In genomic region chr12:83196694-83197350, GRCh38 we compare ENCODE assay signal across 1 cellular context.
TF ChIP-seq lines count a peak whose summit lies in the region.

No MANE protein-coding gene starts in this region.

TF ChIP-seq in K562, 482 proteins besides CTCF, POLR2A, EP300 and RAD21 (continued from another document and continues in another):
- TF ChIP-seq ZMIZ1 (IDR thresholded peaks at IDR 0.05; ENCODE audit: low read depth in 2 of 2, low read length in 2 of 2) (no peak), GABPB2 (CRISPR knock-in tag; conservative IDR thresholded peaks at IDR 0.05) (no peak), MLLT1 (IDR thresholded peaks at IDR 0.05) (no peak), TRIM24 (IDR thresholded peaks at IDR 0.05) (peak; percentile 44 to 63; a peak in 2 of 4 replicates), HNRNPUL1 (IDR thresholded peaks at IDR 0.05; ENCODE audit: low read length) (no peak), KDM1A (IDR thresholded peaks at IDR 0.05) (peak; percentile 23 to 48; a peak in 3 of 4 replicates), ZNF639 (CRISPR knock-in tag; conservative IDR thresholded peaks at IDR 0.05 in 1 of 2, IDR thresholded peaks at IDR 0.05 in 1 of 2) (no peak), PREB (CRISPR knock-in tag; IDR thresholded peaks at IDR 0.05) (no peak), USF1 (CRISPR knock-in tag; IDR thresholded peaks at IDR 0.05) (no peak), CCAR2 (IDR thresholded peaks at IDR 0.05; ENCODE audit: low read depth, low read length) (no peak), SOX6 (IDR thresholded peaks at IDR 0.05) (peak; percentile 63), RBM25 (IDR thresholded peaks at IDR 0.05; ENCODE audit: low read depth, low read length, severe bottlenecking) (no peak), TCF7 (IDR thresholded peaks at IDR 0.05; ENCODE audit: borderline replicate concordance) (no peak), POLR2H (tag; IDR thresholded peaks at IDR 0.05; ENCODE audit: low read depth) (peak; percentile 58), TARDBP (IDR thresholded peaks at IDR 0.05) (no peak), DACH1 (IDR thresholded peaks at IDR 0.05; ENCODE audit: partially characterized antibody) (no peak), RUNX1 (IDR thresholded peaks at IDR 0.05; ENCODE audit: low read depth) (no peak), HBP1 (CRISPR knock-in tag; IDR thresholded peaks at IDR 0.05) (no peak), SNIP1 (IDR thresholded peaks at IDR 0.05; ENCODE audit: low read depth) (no peak), TCF15 (CRISPR knock-in tag; IDR thresholded peaks at IDR 0.05) (no peak), RBM14 (IDR thresholded peaks at IDR 0.05; ENCODE audit: borderline replicate concordance, insufficient read depth, low read depth, low read length) (no peak), FOXP1 (CRISPR knock-in tag; IDR thresholded peaks at IDR 0.05) (no peak), ESRRA (IDR thresholded peaks at IDR 0.05; ENCODE audit: borderline replicate concordance, low read depth) (peak; percentile 76), ZBTB11 (CRISPR knock-in tag; IDR thresholded peaks at IDR 0.05) (no peak), CC2D1A (IDR thresholded peaks at IDR 0.05) (peak; percentile 76), NR4A1 (CRISPR knock-in tag; IDR thresholded peaks at IDR 0.05) (no peak), NR4A1 (tag; IDR thresholded peaks at IDR 0.05) (no peak), PTTG1 (tag; IDR thresholded peaks at IDR 0.05; ENCODE audit: low read depth) (no peak), ZNF436 (CRISPR knock-in tag; IDR thresholded peaks at IDR 0.05) (no peak), ZNF407 (IDR thresholded peaks at IDR 0.05; ENCODE audit: low read depth) (no peak), PML (IDR thresholded peaks at IDR 0.05; ENCODE audit: low read length) (peak; percentile 27; the same call in 1 of the 2 replicates), PHB (CRISPR knock-in tag; IDR thresholded peaks at IDR 0.05) (no peak), MED1 (CRISPR knock-in tag; IDR thresholded peaks at IDR 0.05; ENCODE audit: borderline replicate concordance) (no peak), ZC3H4 (CRISPR knock-in tag; IDR thresholded peaks at IDR 0.05; ENCODE audit: borderline replicate concordance) (no peak), TSC22D4 (tag; IDR thresholded peaks at IDR 0.05) (no peak), C11orf30 (IDR thresholded peaks at IDR 0.05; ENCODE audit: low read depth) (no peak), NFIC (IDR thresholded peaks at IDR 0.05) (0 out of 2 replicates have a peak, but pooled peaks have one; percentile 11)
